Comparison of ENCODE assay signal across 10 cellular contexts in genomic region chr7:3861941-3862340, GRCh38.
DNase-seq lines count a peak whose midpoint lies in the region; ATAC-seq lines count a peak whose summit lies in the region.
"Had no signal": no experiment of that assay in that cellular context is flagged by ENCODE, and none has a peak within 500 bp of the region (broad histone marks: within the 10 kb centered on the region; RNA-seq: fewer than 3 reads in every experiment).

No MANE protein-coding gene starts in this region.

- no peaks in the 10 kb centered on the region for H3K4me1 Mint-ChIP-seq in activated T-helper 2 cell treated with anti-CD3 and anti-CD28 coated beads, Interferon-gamma antibody, Interleukin-2, Interleukin-4, amounts not matched to agents 10 μg/mL and 5 μg/mL and 100 μg/mL, durations not matched to agents 14 hours and 24 hours and 36 hours (ENCODE audit: low read depth)

- H3K4me3 ChIP-seq in adipocyte (ENCODE audit: low read length) (peak overlapping the region; percentile 55), right cardiac atrium (ENCODE audit: low read length) (no peak overlapping the region), skin epidermis (no peak overlapping the region)

- H3K27ac ChIP-seq in right cardiac atrium (ENCODE audit: low read length) (no peak overlapping the region), skin epidermis (peak overlapping the region in 11 of 21 experiments; percentile 8 to 64 (median 57))

- DNase-seq in adipocyte (ENCODE audit: low read depth) = peak; percentile 82
- DNase-seq in right cardiac atrium = peak in 2 of 3 donors; percentile 24 to 33
- DNase-seq in activated T-helper 2 cell treated with anti-CD3 and anti-CD28 coated beads, Interferon-gamma antibody, Interleukin-2, Interleukin-4, amounts not matched to agents 10 μg/mL and 5 μg/mL and 100 μg/mL, durations not matched to agents 14 hours and 24 hours and 36 hours (ENCODE audit: low spot score) = no peak
- no peak for DNase-seq in nucleus accumbens (lab: John Stamatoyannopoulos, UW)
- DNase-seq in CD1c-positive myeloid dendritic cell (ENCODE audit: extremely low spot score) = no peak
- DNase-seq: activated T-cell treated with anti-CD3 and anti-CD28 coated beads for 4 hours had no signal

- no peak overlapping the region for H3K9ac ChIP-seq in adipocyte (ENCODE audit: low read length)

- H3K27me3 ChIP-seq in adipocyte (replicated peaks; ENCODE audit: control insufficient read depth, insufficient read depth, low read length) (no peaks in the 10 kb centered on the region), right cardiac atrium (ENCODE audit: control insufficient read depth, insufficient read depth) (no peaks in the 10 kb centered on the region)

- peak; percentile 76 for ATAC-seq in HG02610 (IDR thresholded peaks at IDR 0.05; ENCODE audit: unreplicated experiment)
- peak; percentile 87 for ATAC-seq in right cardiac atrium
- no peak for ATAC-seq in HG03460 (IDR thresholded peaks at IDR 0.05; ENCODE audit: unreplicated experiment)
- ATAC-seq: Panc1 had no signal

- H3K4me1 ChIP-seq in adipocyte (ENCODE audit: control insufficient read depth, insufficient read depth, low read length) (peaks cover 16% of the 10 kb centered on the region), right cardiac atrium (ENCODE audit: control insufficient read depth, insufficient read depth, low read length) (no peaks in the 10 kb centered on the region)

- no peaks in the 10 kb centered on the region for H3K36me3 Mint-ChIP-seq in activated T-helper 2 cell treated with anti-CD3 and anti-CD28 coated beads, Interferon-gamma antibody, Interleukin-2, Interleukin-4, amounts not matched to agents 10 μg/mL and 5 μg/mL and 100 μg/mL, durations not matched to agents 14 hours and 24 hours and 36 hours (ENCODE audit: low read depth)

- intact Hi-C loops in right cardiac atrium (cut with DNase I) = no loop called here
- intact Hi-C loops in activated T-helper 2 cell treated with anti-CD3 and anti-CD28 coated beads, Interferon-gamma antibody, Interleukin-2, Interleukin-4, amounts not matched to agents 10 μg/mL and 5 μg/mL and 100 μg/mL, durations not matched to agents 14 hours and 24 hours and 36 hours (cut with micrococcal nuclease) = no loop called here

- 36% methylated on average over 5 of the region's 5 CpGs for WGBS in right cardiac atrium

- no peaks in the 10 kb centered on the region for H3K9me3 Mint-ChIP-seq in activated T-helper 2 cell treated with anti-CD3 and anti-CD28 coated beads, Interferon-gamma antibody, Interleukin-2, Interleukin-4, amounts not matched to agents 10 μg/mL and 5 μg/mL and 100 μg/mL, durations not matched to agents 14 hours and 24 hours and 36 hours

- no peaks in the 10 kb centered on the region for H3K36me3 ChIP-seq in adipocyte (ENCODE audit: control insufficient read depth, insufficient read depth, low read length, severe bottlenecking)

- H3K4me3 Mint-ChIP-seq in activated T-helper 2 cell treated with anti-CD3 and anti-CD28 coated beads, Interferon-gamma antibody, Interleukin-2, Interleukin-4, amounts not matched to agents 10 μg/mL and 5 μg/mL and 100 μg/mL, durations not matched to agents 14 hours and 24 hours and 36 hours (ENCODE audit: low read depth) = no peak overlapping the region

- H3K27ac Mint-ChIP-seq in activated T-helper 2 cell treated with anti-CD3 and anti-CD28 coated beads, Interferon-gamma antibody, Interleukin-2, Interleukin-4, amounts not matched to agents 10 μg/mL and 5 μg/mL and 100 μg/mL, durations not matched to agents 14 hours and 24 hours and 36 hours = no peak overlapping the region

- H3K9me3 ChIP-seq in adipocyte (ENCODE audit: control insufficient read depth, low read length) (peaks cover 22% of the 10 kb centered on the region), right cardiac atrium (ENCODE audit: control insufficient read depth, low read length) (no peaks in the 10 kb centered on the region)

- no peaks in the 10 kb centered on the region for H3K27me3 Mint-ChIP-seq in activated T-helper 2 cell treated with anti-CD3 and anti-CD28 coated beads, Interferon-gamma antibody, Interleukin-2, Interleukin-4, amounts not matched to agents 10 μg/mL and 5 μg/mL and 100 μg/mL, durations not matched to agents 14 hours and 24 hours and 36 hours (ENCODE audit: low read depth)

Comparison
In these comparisons a context has a peak if more than half of its experiments do, and no peak if none do; other contexts are left out.
1. DNase-seq: peak in adipocyte (single experiment) and right cardiac atrium (2 of 3); none in activated T-helper 2 cell treated with anti-CD3 and anti-CD28 coated beads, Interferon-gamma antibody, Interleukin-2, Interleukin-4, amounts not matched to agents 10 μg/mL and 5 μg/mL and 100 μg/mL, durations not matched to agents 14 hours and 24 hours and 36 hours (single experiment), nucleus accumbens (0 of 56) and CD1c-positive myeloid dendritic cell (single experiment).